In genomic region chr13:75907044-75907443, GRCh38 we compare ENCODE assay signal across 18 cellular contexts.
DNase-seq lines count a peak whose midpoint lies in the region; ATAC-seq and TF ChIP-seq lines count a peak whose summit lies in the region.
"Had no signal": no experiment of that assay in that cellular context is flagged by ENCODE, and none has a peak within 500 bp of the region (broad histone marks: within the 10 kb centered on the region; RNA-seq: fewer than 3 reads in every experiment).

No MANE protein-coding gene starts in this region.

- H3K36me3 Mint-ChIP-seq in neural progenitor cell, result no peaks in the 10 kb centered on the region

- H3K4me1 Mint-ChIP-seq in neural progenitor cell, result peaks cover 9% of the 10 kb centered on the region

- H3K79me2 ChIP-seq in neural progenitor cell (ENCODE audit: low read depth), result no peaks in the 10 kb centered on the region

- H3K4me3 ChIP-seq in neural progenitor cell, result no peak overlapping the region
- H3K4me3 ChIP-seq: SJSA1 had no signal

- no peak overlapping the region for H3K4me2 ChIP-seq in neural progenitor cell
- H3K4me2 ChIP-seq: KMS-11 had no signal

- no peaks in the 10 kb centered on the region for H3K9me3 ChIP-seq in neural progenitor cell (ENCODE audit: low read depth)
- H3K9me3 ChIP-seq: SJSA1 had no signal

- H3F3A ChIP-seq in neural progenitor cell (ENCODE audit: low read depth), result peaks cover 5% of the 10 kb centered on the region

- DNase-seq in G401 (ENCODE audit: low spot score) (peak; percentile 75), NCI-H446 treated with DMSO at 0.1 percent for 48 hours (lab: John Stamatoyannopoulos, UW) (peak; percentile 2), cerebellar cortex (ENCODE audit: low spot score) (peak; percentile 64), neural progenitor cell (ENCODE audit: low spot score) (no peak), SIG-M5 (lab: John Stamatoyannopoulos, UW) (no peak), NK-92 (lab: John Stamatoyannopoulos, UW; ENCODE audit: unreplicated experiment) (no peak)
- DNase-seq: H9, NCI-H1436 treated with DMSO at 0.1 percent for 48 hours, NCI-H2081 treated with DMSO at 0.1 percent for 48 hours, NCI-H226, NCI-H69, PC-3, SW 1271 had no signal

- H3K27ac Mint-ChIP-seq in neural progenitor cell, result no peak overlapping the region

- no peaks in the 10 kb centered on the region for H3K9me3 Mint-ChIP-seq in neural progenitor cell
- H3K9me3 Mint-ChIP-seq: H9 had no signal

- no peaks in the 10 kb centered on the region for H3K36me3 ChIP-seq in neural progenitor cell
- H3K36me3 ChIP-seq: SJSA1 had no signal

- in situ Hi-C loops in G401 (cut with HindIII; ENCODE audit: low sequenced_read_pairs), result no loop called here

- H3K4me1 ChIP-seq in neural progenitor cell, result peaks cover 9% of the 10 kb centered on the region
- H3K4me1 ChIP-seq: SJSA1 had no signal

- H3K27me3 Mint-ChIP-seq in neural progenitor cell (ENCODE audit: insufficient read depth, low read depth), result peaks cover 2% of the 10 kb centered on the region

- H2AFZ ChIP-seq in neural progenitor cell (replicated peaks), result no peak overlapping the region

- TF ChIP-seq CTCF in neural progenitor cell (IDR thresholded peaks at IDR 0.05), result no peak

- no peaks in the 10 kb centered on the region for H4K20me1 ChIP-seq in neural progenitor cell (ENCODE audit: low read depth)

- no peak overlapping the region for H3K4me3 Mint-ChIP-seq in neural progenitor cell
- H3K4me3 Mint-ChIP-seq: H9 had no signal

- H3K9ac ChIP-seq in neural progenitor cell, result no peak overlapping the region
- H3K9ac ChIP-seq: KMS-11 had no signal

- H3K27me3 ChIP-seq in neural progenitor cell, result no peaks in the 10 kb centered on the region
- H3K27me3 ChIP-seq: SJSA1 had no signal

- H3K27ac ChIP-seq in neural progenitor cell, result peak overlapping the region; percentile 42
- H3K27ac ChIP-seq: C4-2B, KMS-11, SJSA1 had no signal

- no peak for ATAC-seq in GM21423 (IDR thresholded peaks at IDR 0.05; ENCODE audit: unreplicated experiment)
- no peak for ATAC-seq in HG02642 (IDR thresholded peaks at IDR 0.05; ENCODE audit: poor library complexity, unreplicated experiment)
- ATAC-seq: PC-3 had no signal

Comparison
In these comparisons a context has a peak if more than half of its experiments do, and no peak if none do; other contexts are left out.
1. DNase-seq: peak in G401 (single experiment), NCI-H446 treated with DMSO at 0.1 percent for 48 hours (single experiment) and cerebellar cortex (single experiment); none in neural progenitor cell (single experiment), SIG-M5 (single experiment) and NK-92 (single experiment).